13 cellular contexts compared by ENCODE assay signal in genomic region chr6:118963003-118963402, GRCh38. TPM values are rescaled to one million over a fixed set of nuclear protein-coding genes. Genes with fewer than 3 reads are reported as not detected.
DNase-seq lines count a peak whose midpoint lies in the region; ATAC-seq and TF ChIP-seq lines count a peak whose summit lies in the region.
"Had no signal": no experiment of that assay in that cellular context is flagged by ENCODE, and none has a peak within 500 bp of the region (broad histone marks: within the 10 kb centered on the region; RNA-seq: fewer than 3 reads in every experiment).

No MANE protein-coding gene starts in this region.

- CTCF ChIA-PET in WTC11 (lab: Charles Lee) = interaction anchor here (0.9 to 2.8 kb wide), 2 partner anchors 147 to 150 kb away, joined by 3 to 21 read pairs; no protein-coding TSS in a partner anchor

- no peaks in the 10 kb centered on the region for H3K9me3 Mint-ChIP-seq in stimulated activated memory B cell treated with anti-CD40 and anti-IgM and Interleukin-4, amounts not matched to agents 10 μg/mL and 1 μg/mL and 100 μg/mL, for 72 hours
- no peaks in the 10 kb centered on the region for H3K9me3 Mint-ChIP-seq in activated T-cell treated with anti-CD3 and anti-CD28 coated beads, Interleukin-2, amount 50 U/mL, for 4 hours
- no peaks in the 10 kb centered on the region for H3K9me3 Mint-ChIP-seq in WTC11

- no peaks in the 10 kb centered on the region for H3K36me3 Mint-ChIP-seq in stimulated activated memory B cell treated with anti-CD40 and anti-IgM and Interleukin-4, amounts not matched to agents 10 μg/mL and 1 μg/mL and 100 μg/mL, for 72 hours
- H3K36me3 Mint-ChIP-seq in activated T-cell treated with anti-CD3 and anti-CD28 coated beads, Interleukin-2, amount 50 U/mL, for 4 hours (ENCODE audit: insufficient read depth) = peaks cover 5% of the 10 kb centered on the region
- H3K36me3 Mint-ChIP-seq in WTC11 = no peaks in the 10 kb centered on the region
- H3K36me3 Mint-ChIP-seq: activated CD8-positive, alpha-beta memory T cell treated with anti-CD3 and anti-CD28 coated beads, Interleukin-2, amount 10 ng/mL, durations not matched to agents 7 days and 5 days had no signal

- H3K4me3 ChIP-seq in fibroblast of mammary gland (ENCODE audit: control insufficient read depth, low read depth, low read length) = no peak overlapping the region
- H3K4me3 ChIP-seq: colonic mucosa had no signal

- peak; percentile 27 for TF ChIP-seq CTCF in fibroblast of mammary gland (conservative IDR thresholded peaks at IDR 0.05; ENCODE audit: control insufficient read depth, insufficient read depth, low read depth, low read length)
- no peak for TF ChIP-seq CTCF in WTC11 (IDR thresholded peaks at IDR 0.05)

- no peak overlapping the region for H3K27ac Mint-ChIP-seq in stimulated activated memory B cell treated with anti-CD40 and anti-IgM and Interleukin-4, amounts not matched to agents 10 μg/mL and 1 μg/mL and 100 μg/mL, for 72 hours
- H3K27ac Mint-ChIP-seq in WTC11 = no peak overlapping the region
- H3K27ac Mint-ChIP-seq: activated CD8-positive, alpha-beta memory T cell treated with anti-CD3 and anti-CD28 coated beads, Interleukin-2, amount 10 ng/mL, durations not matched to agents 7 days and 5 days had no signal

- POLR2A ChIA-PET in WTC11 (lab: Charles Lee) = no interaction called here

- H3K27me3 Mint-ChIP-seq in stimulated activated memory B cell treated with anti-CD40 and anti-IgM and Interleukin-4, amounts not matched to agents 10 μg/mL and 1 μg/mL and 100 μg/mL, for 72 hours = no peaks in the 10 kb centered on the region
- H3K27me3 Mint-ChIP-seq in activated T-cell treated with anti-CD3 and anti-CD28 coated beads, Interleukin-2, amount 50 U/mL, for 4 hours (ENCODE audit: low read depth) = no peaks in the 10 kb centered on the region
- no peaks in the 10 kb centered on the region for H3K27me3 Mint-ChIP-seq in WTC11 (ENCODE audit: low read depth)
- H3K27me3 Mint-ChIP-seq: activated CD8-positive, alpha-beta memory T cell treated with anti-CD3 and anti-CD28 coated beads, Interleukin-2, amount 10 ng/mL, durations not matched to agents 7 days and 5 days had no signal

- no peak overlapping the region for H3K4me3 Mint-ChIP-seq in stimulated activated memory B cell treated with anti-CD40 and anti-IgM and Interleukin-4, amounts not matched to agents 10 μg/mL and 1 μg/mL and 100 μg/mL, for 72 hours
- no peak overlapping the region for H3K4me3 Mint-ChIP-seq in activated T-cell treated with anti-CD3 and anti-CD28 coated beads, Interleukin-2, amount 50 U/mL, for 4 hours
- H3K4me3 Mint-ChIP-seq in WTC11 = no peak overlapping the region
- H3K4me3 Mint-ChIP-seq: activated CD8-positive, alpha-beta memory T cell treated with anti-CD3 and anti-CD28 coated beads, Interleukin-2, amount 10 ng/mL, durations not matched to agents 7 days and 5 days had no signal

- no peak for ATAC-seq in stimulated activated memory B cell treated with anti-CD40 and anti-IgM and Interleukin-4, amounts not matched to agents 10 μg/mL and 1 μg/mL and 100 μg/mL, for 72 hours
- ATAC-seq in activated T-cell treated with anti-CD3 and anti-CD28 coated beads, Interleukin-2, amount 50 U/mL, for 4 hours = no peak
- no peak for ATAC-seq in GM18907 (IDR thresholded peaks at IDR 0.05; ENCODE audit: unreplicated experiment)
- ATAC-seq in WTC11 = no peak
- ATAC-seq: activated CD8-positive, alpha-beta memory T cell treated with anti-CD3 and anti-CD28 coated beads, Interleukin-2, amount 10 ng/mL, durations not matched to agents 7 days and 5 days; Panc1 had no signal

- DNase-seq in ACHN (peak; percentile 17), GM03348 (ENCODE audit: low spot score) (peak; percentile 21), RKO (ENCODE audit: low spot score) (peak; percentile 47), fibroblast of mammary gland (ENCODE audit: low read depth) (peak; percentile 32), WTC11 (ENCODE audit: low spot score) (no peak)
- DNase-seq in activated T-cell treated with anti-CD3 and anti-CD28 coated beads, Interleukin-2, amount 50 U/mL, for 4 hours = no peak
- DNase-seq: activated CD8-positive, alpha-beta memory T cell treated with anti-CD3 and anti-CD28 coated beads, Interleukin-2, amount 10 ng/mL, durations not matched to agents 7 days and 5 days; colonic mucosa; GDM1; posterior cingulate gyrus had no signal

- H3K4me1 Mint-ChIP-seq in stimulated activated memory B cell treated with anti-CD40 and anti-IgM and Interleukin-4, amounts not matched to agents 10 μg/mL and 1 μg/mL and 100 μg/mL, for 72 hours = no peaks in the 10 kb centered on the region
- H3K4me1 Mint-ChIP-seq in activated T-cell treated with anti-CD3 and anti-CD28 coated beads, Interleukin-2, amount 50 U/mL, for 4 hours (ENCODE audit: low read depth) = no peaks in the 10 kb centered on the region
- peaks cover 6% of the 10 kb centered on the region for H3K4me1 Mint-ChIP-seq in WTC11

- in situ Hi-C loops in ACHN (cut with HindIII; ENCODE audit: low pct_ligation_motif_present, low pct_unique_long_range_greater_than_20kb, low sequenced_read_pairs) = no loop called here

TF ChIP-seq in WTC11, 78 proteins besides CTCF, POLR2A, EP300 and RAD21 (continues in another document):
- TF ChIP-seq E2F4 (CRISPR knock-in tag; IDR thresholded peaks at IDR 0.05; ENCODE audit: borderline replicate concordance, low read depth) (no peak), ZNF423 (CRISPR knock-in tag; IDR thresholded peaks at IDR 0.05) (no peak), ZNF281 (CRISPR knock-in tag; IDR thresholded peaks at IDR 0.05) (no peak), TP53 (CRISPR knock-in tag; IDR thresholded peaks at IDR 0.05) (no peak), NFE2L1 (CRISPR knock-in tag; IDR thresholded peaks at IDR 0.05) (no peak), KAT7 (CRISPR knock-in tag; IDR thresholded peaks at IDR 0.05; ENCODE audit: borderline replicate concordance) (no peak), ZNF425 (CRISPR knock-in tag; conservative IDR thresholded peaks at IDR 0.05) (no peak), NFYB (CRISPR knock-in tag; conservative IDR thresholded peaks at IDR 0.05; ENCODE audit: low read depth) (no peak)

RNA-seq across cellular contexts. Expression of gene MCM9, which starts 28.0 kb away (rescaled TPM):
- total RNA-seq in activated T-cell treated with anti-CD3 and anti-CD28 coated beads, Interleukin-2, amount 50 U/mL, for 4 hours = 10 to 100 TPM; 17.2 to 24.1 (median 17.8) TPM
- 11.2 to 14.9 TPM (median 12.3 TPM) in 3 replicates for total RNA-seq in WTC11 (2021)

Comparison
In these comparisons a context has a peak if more than half of its experiments do, and no peak if none do; other contexts are left out.
1. DNase-seq: peak in ACHN (single experiment), GM03348 (single experiment), RKO (single experiment) and fibroblast of mammary gland (single experiment); none in activated T-cell treated with anti-CD3 and anti-CD28 coated beads, Interleukin-2, amount 50 U/mL, for 4 hours (single experiment) and WTC11 (single experiment).